ENCODE assay signal across 9 cellular contexts in genomic region chr11:9060700-9061111, GRCh38. TPM values are rescaled to one million over a fixed set of nuclear protein-coding genes. Genes with fewer than 3 reads are reported as not detected.
DNase-seq lines count a peak whose midpoint lies in the region; ATAC-seq and TF ChIP-seq lines count a peak whose summit lies in the region.
"Had no signal": no experiment of that assay in that cellular context is flagged by ENCODE, and none has a peak within 500 bp of the region (broad histone marks: within the 10 kb centered on the region; RNA-seq: fewer than 3 reads in every experiment).

No MANE protein-coding gene starts in this region.

- H3K9me3 Mint-ChIP-seq in activated CD4-positive, alpha-beta memory T cell treated with anti-CD3 and anti-CD28 coated beads, Interleukin-2, amount 10 ng/mL, durations not matched to agents 7 days and 5 days = no peaks in the 10 kb centered on the region
- H3K9me3 Mint-ChIP-seq: nephron had no signal

- H3K36me3 ChIP-seq in spleen (no peaks in the 10 kb centered on the region), tibial artery (no peaks in the 10 kb centered on the region)

- H3K27ac ChIP-seq in spleen (peak overlapping the region in 2 of 8 donors; percentile 14 to 21), tibial artery (no peak overlapping the region)

- POLR2A ChIA-PET in activated CD4-positive, alpha-beta memory T cell treated with anti-CD3 and anti-CD28 coated beads, Interleukin-2, amount 10 ng/mL, durations not matched to agents 7 days and 5 days (lab: Charles Lee) = interaction anchor here (0.9 kb wide), 1 partner anchor 96 kb away, joined by 3 read pairs; the partner anchor contains the start of gene TMEM9B

- peak overlapping the region; percentile 22 for H3K27ac Mint-ChIP-seq in activated CD4-positive, alpha-beta memory T cell treated with anti-CD3 and anti-CD28 coated beads, Interleukin-2, amount 10 ng/mL, durations not matched to agents 7 days and 5 days
- H3K27ac Mint-ChIP-seq: nephron had no signal

- no peak for TF ChIP-seq POLR2A in spleen (IDR thresholded peaks at IDR 0.05)

- intact Hi-C loops in spleen (cut with DNase I; ENCODE audit: low total_unique reads) (no loop called here), tibial artery (cut with DNase I; ENCODE audit: low total_unique reads) (no loop called here)

- peaks cover 12% of the 10 kb centered on the region for H3K4me1 Mint-ChIP-seq in activated CD4-positive, alpha-beta memory T cell treated with anti-CD3 and anti-CD28 coated beads, Interleukin-2, amount 10 ng/mL, durations not matched to agents 7 days and 5 days

- peaks cover 0 to 5% (median 0%) of the 10 kb centered on the region in 6 donors for H3K4me1 ChIP-seq in spleen
- H3K4me1 ChIP-seq in tibial artery = peaks cover 0 to 18% (median 14%) of the 10 kb centered on the region in 4 donors

- H3K36me3 Mint-ChIP-seq in activated CD4-positive, alpha-beta memory T cell treated with anti-CD3 and anti-CD28 coated beads, Interleukin-2, amount 10 ng/mL, durations not matched to agents 7 days and 5 days (ENCODE audit: low read depth) = no peaks in the 10 kb centered on the region

- no peak overlapping the region for H3K4me3 Mint-ChIP-seq in activated CD4-positive, alpha-beta memory T cell treated with anti-CD3 and anti-CD28 coated beads, Interleukin-2, amount 10 ng/mL, durations not matched to agents 7 days and 5 days
- H3K4me3 Mint-ChIP-seq: nephron had no signal

- CTCF ChIA-PET in activated CD4-positive, alpha-beta memory T cell treated with anti-CD3 and anti-CD28 coated beads, Interleukin-2, amount 10 ng/mL, durations not matched to agents 7 days and 5 days (lab: Charles Lee) = interaction anchor here (1.2 kb wide), 1 partner anchor 45 kb away, joined by 3 read pairs; no protein-coding TSS in a partner anchor

- H3K9me3 ChIP-seq in spleen = no peaks in the 10 kb centered on the region
- H3K9me3 ChIP-seq in tibial artery = no peaks in the 10 kb centered on the region

- DNase-seq in activated CD4-positive, alpha-beta memory T cell treated with anti-CD3 and anti-CD28 coated beads, Interleukin-2, amount 10 ng/mL, durations not matched to agents 7 days and 5 days = peak; percentile 59
- DNase-seq in renal cortical epithelial cell (ENCODE audit: low read depth) (peak; percentile 18), NCI-H1105 (lab: John Stamatoyannopoulos, UW) (no peak), spleen (no peak), tibial artery (no peak)

- H3K27me3 ChIP-seq in spleen (replicated peaks in 1 of 7) = no peaks in the 10 kb centered on the region
- no peaks in the 10 kb centered on the region for H3K27me3 ChIP-seq in tibial artery

- ATAC-seq in GM21390 (IDR thresholded peaks at IDR 0.05; ENCODE audit: unreplicated experiment) (peak; percentile 99), HG03521 (IDR thresholded peaks at IDR 0.05; ENCODE audit: unreplicated experiment) (peak; percentile 92)

- H3K4me3 ChIP-seq in GM12875 (ENCODE audit: low read depth, low read length) = no peak overlapping the region
- no peak overlapping the region for H3K4me3 ChIP-seq in spleen
- no peak overlapping the region for H3K4me3 ChIP-seq in tibial artery

- peak; percentile 45; the same call in 1 of the 2 replicates for TF ChIP-seq CTCF in GM12875 (IDR thresholded peaks at IDR 0.05; ENCODE audit: borderline replicate concordance, insufficient read depth, low read depth, low read length)
- peak in 1 of 11 experiments; percentile 9 for TF ChIP-seq CTCF in spleen (IDR thresholded peaks at IDR 0.05 in 8 of 11, conservative IDR thresholded peaks at IDR 0.05 in 3 of 11)
- no peak for TF ChIP-seq CTCF in tibial artery (IDR thresholded peaks at IDR 0.05)

- 41 to 56% (median 49%) methylated on average over 4 of the region's 4 CpGs for WGBS in spleen, 5 donors

- H3K27me3 Mint-ChIP-seq in activated CD4-positive, alpha-beta memory T cell treated with anti-CD3 and anti-CD28 coated beads, Interleukin-2, amount 10 ng/mL, durations not matched to agents 7 days and 5 days = peaks cover 44% of the 10 kb centered on the region

RNA-seq across cellular contexts. Expression of gene SCUBE2, which starts 30.7 kb away (rescaled TPM):
- total RNA-seq in activated CD4-positive, alpha-beta memory T cell treated with anti-CD3 and anti-CD28 coated beads, Interleukin-2, amount 10 ng/mL, durations not matched to agents 7 days and 5 days = not detected
- total RNA-seq in renal cortical epithelial cell = 0.87 and 1.4 TPM in 2 replicates
- total RNA-seq in spleen = 10 to 100 TPM in 4 of 7 donors, 1 to 10 TPM in 3; 4.8 to 28.6 (median 10.5) TPM
- 1 to 10 TPM; 2.4 to 5.5 (median 3.0) TPM for polyA plus RNA-seq in spleen

RNA-seq across cellular contexts. Expression of gene NRIP3, which starts 56.9 kb away (rescaled TPM):
- total RNA-seq in activated CD4-positive, alpha-beta memory T cell treated with anti-CD3 and anti-CD28 coated beads, Interleukin-2, amount 10 ng/mL, durations not matched to agents 7 days and 5 days = 1 to 10 TPM; 1.9 to 2.4 TPM
- total RNA-seq in renal cortical epithelial cell = 2.7 and 16.8 TPM in 2 replicates
- 1 to 10 TPM in 2 of 7 donors, under 1 TPM in 5; 0.39 to 1.8 (median 0.77) TPM for total RNA-seq in spleen
- polyA plus RNA-seq in spleen = under 1 TPM; 0.02 to 0.22 (median 0.08) TPM

Comparison
In these comparisons a context has a peak if more than half of its experiments do, and no peak if none do; other contexts are left out.
1. DNase-seq: peak in activated CD4-positive, alpha-beta memory T cell treated with anti-CD3 and anti-CD28 coated beads, Interleukin-2, amount 10 ng/mL, durations not matched to agents 7 days and 5 days (single experiment) and renal cortical epithelial cell (single experiment); none in NCI-H1105 (single experiment), spleen (single experiment) and tibial artery (0 of 2).